In the genomic region with DNA sequence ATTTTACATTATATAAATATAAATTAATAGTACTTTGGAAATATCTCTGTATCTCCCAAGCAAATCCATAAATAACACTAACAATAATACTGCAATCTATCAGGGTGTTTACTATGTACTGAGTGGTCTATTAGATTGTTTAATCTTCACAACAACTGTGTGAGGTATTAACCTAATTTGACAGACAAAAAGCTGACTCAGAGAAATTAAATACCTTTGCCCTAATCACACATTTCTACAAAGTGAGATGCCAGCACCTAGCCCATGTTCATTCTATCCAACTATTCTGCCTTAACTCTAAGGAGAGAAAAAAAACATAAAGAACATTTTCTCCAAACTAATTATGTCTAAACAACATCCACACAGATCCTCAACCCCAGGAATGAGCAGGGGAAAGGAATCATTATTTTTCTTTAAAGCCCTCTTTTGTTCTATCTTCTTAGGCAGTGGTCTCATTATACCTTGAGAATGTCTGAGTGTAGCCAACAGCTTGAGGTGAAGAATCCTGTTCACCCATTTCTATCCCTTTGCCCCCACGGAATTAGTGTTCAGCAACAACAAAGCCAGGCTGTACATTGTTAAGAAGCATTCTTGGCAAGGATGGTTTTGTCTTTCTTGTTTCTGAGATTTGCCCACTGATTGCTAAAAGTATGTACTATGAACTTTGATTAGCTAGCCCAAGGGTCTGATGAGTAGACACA, we compare ENCODE assay signal across 23 cellular contexts. TPM values are rescaled to one million over a fixed set of nuclear protein-coding genes. Genes with fewer than 3 reads are reported as not detected.
A peak's percentile ranks its signal among the peaks of the same experiment; 100 is the strongest.
DNase-seq lines count a peak whose midpoint lies in the region; ATAC-seq, FAIRE-seq and TF ChIP-seq lines count a peak whose summit lies in the region.
"Had no signal": no experiment of that assay in that cellular context is flagged by ENCODE, and none has a peak within 500 bp of the region (broad histone marks: within the 10 kb centered on the region; RNA-seq: fewer than 3 reads in every experiment).

No MANE protein-coding gene starts in this region.

- H3K9me3 ChIP-seq in SK-N-MC (ENCODE audit: low read depth, low read length) (0 out of 2 replicates have a peak, but pooled peaks cover 5% of the 10 kb centered on the region), endothelial cell of umbilical vein (replicated peaks; ENCODE audit: control insufficient read depth, insufficient read depth, low read length) (no peaks in the 10 kb centered on the region)
- H3K9me3 ChIP-seq: BE2C, SJSA1 had no signal

- no peak for ATAC-seq in GM21381 (IDR thresholded peaks at IDR 0.05; ENCODE audit: unreplicated experiment)
- no peak for ATAC-seq in HG03354 (IDR thresholded peaks at IDR 0.05; ENCODE audit: poor library complexity, severe bottlenecking, unreplicated experiment)
- ATAC-seq in GM19455 (IDR thresholded peaks at IDR 0.05; ENCODE audit: unreplicated experiment), result no peak
- ATAC-seq: HCT116 had no signal

- no peak overlapping the region for H3K4me2 ChIP-seq in endothelial cell of umbilical vein (ENCODE audit: insufficient read depth, low read length)
- H3K4me2 ChIP-seq: PC-9 had no signal

- DNase-seq in NCI-H82 (lab: John Stamatoyannopoulos, UW) (peak; percentile 2), NCI-H82 treated with DMSO at 0.1 percent for 48 hours (lab: John Stamatoyannopoulos, UW; ENCODE audit: unreplicated experiment) (no peak), SK-N-MC (ENCODE audit: low read depth, low spot score) (no peak), endothelial cell of umbilical vein (ENCODE audit: low read depth, low spot score) (no peak), retina (peak; percentile 35)
- DNase-seq: 8988T; BE2C; CD4-positive, CD25-positive, alpha-beta regulatory T cell; COR-L47; KG1; MV-4-11; NCI-H1417; NCI-H187; NCI-H2107; NCI-H510A; NCI-H774; PC-9; SW 1271 had no signal

- CTCF ChIA-PET in endothelial cell of umbilical vein (lab: Charles Lee), result interaction anchor here (1.6 kb wide), 1 partner anchor 92 kb away, joined by 3 read pairs; no protein-coding TSS in a partner anchor

- H3K79me2 ChIP-seq in endothelial cell of umbilical vein (ENCODE audit: control insufficient read depth, insufficient read depth, low read length), result no peaks in the 10 kb centered on the region

- H3K9me1 ChIP-seq in endothelial cell of umbilical vein (replicated peaks; ENCODE audit: control insufficient read depth, extremely low read depth, insufficient read depth, low read length), result no peaks in the 10 kb centered on the region

- dilution Hi-C loops in endothelial cell of umbilical vein (cut with MboI; ENCODE audit: extremely low pct_ligation_motif_present, low sequenced_read_pairs), result no loop called here

- no peaks in the 10 kb centered on the region for H3K4me1 ChIP-seq in endothelial cell of umbilical vein (ENCODE audit: control insufficient read depth, extremely low read depth, insufficient read depth, low read length)
- H3K4me1 ChIP-seq: BE2C had no signal

- no peak overlapping the region for H2AFZ ChIP-seq in endothelial cell of umbilical vein (ENCODE audit: low read depth, low read length)
- H2AFZ ChIP-seq: PC-9 had no signal

- H3K27me3 ChIP-seq in endothelial cell of umbilical vein (ENCODE audit: control insufficient read depth in 2 of 2, insufficient read depth in 2 of 2, low read length in 2 of 2), result no peaks in the 10 kb centered on the region
- H3K27me3 ChIP-seq: BE2C, SJSA1 had no signal

- no TSS peak for BruUV-seq in endothelial cell of umbilical vein (replicated peaks; lab: Mats Ljungman, UMichigan)

- no peak for TF ChIP-seq POLR2A in endothelial cell of umbilical vein (IDR thresholded peaks at IDR 0.05; ENCODE audit: low read depth, low read length)

- H3K4me3 ChIP-seq in SK-N-MC (peak overlapping the region; percentile 65), endothelial cell of umbilical vein (replicated peaks in 1 of 3; ENCODE audit: insufficient read depth in 1 of 3, low read depth in 1 of 3, low read length in 3 of 3) (no peak overlapping the region)
- H3K4me3 ChIP-seq: PC-9, SJSA1 had no signal

- no peak for TF ChIP-seq CTCF in endothelial cell of umbilical vein (IDR thresholded peaks at IDR 0.05; ENCODE audit: extremely low read depth in 1 of 2, insufficient read depth in 1 of 2, low read depth in 1 of 2, low read length in 2 of 2)

- POLR2A ChIA-PET in endothelial cell of umbilical vein (lab: Charles Lee), result interaction anchor here (0.5 kb wide), 1 partner anchor 349 kb away, joined by 3 read pairs; no protein-coding TSS in a partner anchor

- H4K20me1 ChIP-seq in endothelial cell of umbilical vein (replicated peaks; ENCODE audit: control insufficient read depth, extremely low read depth, insufficient read depth, low read length), result no peaks in the 10 kb centered on the region

- H3K9ac ChIP-seq in SK-N-MC (ENCODE audit: insufficient read length) (peak overlapping the region; percentile 46), endothelial cell of umbilical vein (replicated peaks; ENCODE audit: extremely low read depth, insufficient read depth, low read length) (no peak overlapping the region)

- no peaks in the 10 kb centered on the region for H3K36me3 ChIP-seq in SK-N-MC (ENCODE audit: insufficient read depth, low read length)
- H3K36me3 ChIP-seq in endothelial cell of umbilical vein (ENCODE audit: control insufficient read depth in 2 of 2, extremely low read depth in 1 of 2, insufficient read depth in 2 of 2, low read length in 2 of 2), result no peaks in the 10 kb centered on the region
- H3K36me3 ChIP-seq: BE2C, SJSA1 had no signal

- H3K27ac ChIP-seq in SK-N-MC (peak overlapping the region; percentile 84), endothelial cell of umbilical vein (ENCODE audit: insufficient read depth, low read depth, low read length) (no peak overlapping the region)
- H3K27ac ChIP-seq: PC-9, SJSA1 had no signal

- FAIRE-seq in endothelial cell of umbilical vein (lab: Jason Lieb, UNC), result peak; percentile 55

- intact Hi-C loops in endothelial cell of umbilical vein (cut with micrococcal nuclease), result no loop called here

TF ChIP-seq in endothelial cell of umbilical vein, 7 proteins besides CTCF, POLR2A, EP300 and RAD21:
- TF ChIP-seq, protein P1, sequence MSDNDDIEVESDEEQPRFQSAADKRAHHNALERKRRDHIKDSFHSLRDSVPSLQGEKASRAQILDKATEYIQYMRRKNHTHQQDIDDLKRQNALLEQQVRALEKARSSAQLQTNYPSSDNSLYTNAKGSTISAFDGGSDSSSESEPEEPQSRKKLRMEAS (IDR thresholded peaks at IDR 0.05; ENCODE audit: insufficient read depth, insufficient read length), result no peak
- TF ChIP-seq MYC (IDR thresholded peaks at IDR 0.05; ENCODE audit: low read depth, low read length), result no peak
- no peak for TF ChIP-seq FOS (IDR thresholded peaks at IDR 0.05; ENCODE audit: borderline replicate concordance, insufficient read depth, low read length)
- TF ChIP-seq GATA2 (IDR thresholded peaks at IDR 0.05; ENCODE audit: insufficient read depth, insufficient read length, low read depth, low read length), result no peak
- TF ChIP-seq EZH2 (IDR thresholded peaks at IDR 0.05; ENCODE audit: borderline replicate concordance, low read depth, low read length, severe bottlenecking), result no peak
- TF ChIP-seq POLR2AphosphoS5 (IDR thresholded peaks at IDR 0.05; ENCODE audit: insufficient read depth, low read depth, low read length), result no peak
TF ChIP-seq in endothelial cell of umbilical vein: peak in this region for 0.

RNA-seq across cellular contexts. Expression of a gene that starts 42.7 kb away (rescaled TPM):
- not detected in 2 replicates for total RNA-seq in endothelial cell of umbilical vein
- not detected in 2 replicates for polyA plus RNA-seq in endothelial cell of umbilical vein
- polyA plus RNA-seq in endothelial cell of umbilical vein (2011; cell fraction: cytosol; rRNA removed), result not detected in 2 replicates
- polyA plus RNA-seq in endothelial cell of umbilical vein (2011; cell fraction: nucleus; rRNA removed), result not detected in 2 replicates
- polyA plus RNA-seq in endothelial cell of umbilical vein (2012), result not detected in 2 replicates
- not detected in 2 replicates for polyA minus RNA-seq in endothelial cell of umbilical vein
- not detected for polyA minus RNA-seq in endothelial cell of umbilical vein (2011; cell fraction: cytosol; rRNA and poly(A)+ RNA removed)
- polyA minus RNA-seq in endothelial cell of umbilical vein (2011; cell fraction: nucleus; rRNA and poly(A)+ RNA removed), result not detected in 2 replicates
- total RNA-seq: CD4-positive, CD25-positive, alpha-beta regulatory T cell; PC-9; SJSA1 had no signal

Comparison
In these comparisons a context has a peak if more than half of its experiments do, and no peak if none do; other contexts are left out.
1. DNase-seq: peak in NCI-H82 (single experiment) and retina (single experiment); none in NCI-H82 treated with DMSO at 0.1 percent for 48 hours (single experiment), SK-N-MC (single experiment) and endothelial cell of umbilical vein (single experiment).